17 cellular contexts compared by ENCODE assay signal in genomic region chr1:22841754-22842370, GRCh38.
DNase-seq lines count a peak whose midpoint lies in the region; ATAC-seq, FAIRE-seq and TF ChIP-seq lines count a peak whose summit lies in the region.
"Had no signal": no experiment of that assay in that cellular context is flagged by ENCODE, and none has a peak within 500 bp of the region (broad histone marks: within the 10 kb centered on the region; RNA-seq: fewer than 3 reads in every experiment).

No MANE protein-coding gene starts in this region.

- DNase-seq in NCI-H1105 (lab: John Stamatoyannopoulos, UW), result peak; percentile 46
- DNase-seq in kidney, result peak; percentile 35
- peak in 1 of 2 donors; percentile 86 for DNase-seq in aorta
- DNase-seq in SW480 (ENCODE audit: low spot score), result no peak
- DNase-seq in SK-N-DZ (ENCODE audit: low spot score), result no peak
- DNase-seq: activated B cell treated with CpG ODN at 0.5 μM for 24 hours; activated naive CD8-positive, alpha-beta T cell treated with anti-CD3 and anti-CD28 coated beads, Interleukin-2, amount 50 U/mL, for 24 hours; DMS79 treated with DMSO at 0.1 percent for 48 hours; glutamatergic neuron; T-helper 17 cell; transverse colon had no signal

- H3K27me3 ChIP-seq in ectodermal cell (ENCODE audit: control insufficient read depth, insufficient read depth, low read length, poor library complexity, severe bottlenecking) (no peaks in the 10 kb centered on the region), aorta (ENCODE audit: control insufficient read depth in 1 of 2, insufficient read depth in 2 of 2, low read length in 1 of 2) (peaks cover 0 to 2% of the 10 kb centered on the region in 2 donors)
- H3K27me3 ChIP-seq: transverse colon had no signal

- 79 to 80% methylated on average over 15 of the region's 15 CpGs for WGBS in ectodermal cell, 2 experiments
- WGBS in aorta, 2 donors, result 8 to 9% methylated on average over 15 of the region's 15 CpGs

- H3K36me3 ChIP-seq in ectodermal cell (ENCODE audit: control insufficient read depth, insufficient read depth, low read length), result no peaks in the 10 kb centered on the region
- H3K36me3 ChIP-seq in kidney (ENCODE audit: control insufficient read depth in 1 of 2, insufficient read depth in 2 of 2, low read length in 2 of 2), result no peaks in the 10 kb centered on the region
- H3K36me3 ChIP-seq in aorta (ENCODE audit: control insufficient read depth in 1 of 2, insufficient read depth in 2 of 2, low read length in 1 of 2), result no peaks in the 10 kb centered on the region
- H3K36me3 ChIP-seq: transverse colon had no signal

- H3K27ac ChIP-seq in ectodermal cell (ENCODE audit: insufficient read depth, low read depth, low read length, poor library complexity, severe bottlenecking), result peak overlapping the region; percentile 26
- no peak overlapping the region for H3K27ac ChIP-seq in kidney (ENCODE audit: low read depth in 2 of 2, low read length in 2 of 2)
- H3K27ac ChIP-seq in aorta (ENCODE audit: low read depth in 1 of 2, low read length in 2 of 2), result no peak overlapping the region
- H3K27ac ChIP-seq: transverse colon had no signal

- FAIRE-seq in kidney (lab: Jason Lieb, UNC), result no peak
- FAIRE-seq: colon, keratinocyte had no signal

- no peaks in the 10 kb centered on the region for H3K9me3 ChIP-seq in ectodermal cell (ENCODE audit: control insufficient read depth, low read length)
- no peaks in the 10 kb centered on the region for H3K9me3 ChIP-seq in kidney (ENCODE audit: control insufficient read depth in 1 of 2, low read length in 2 of 2)
- H3K9me3 ChIP-seq in aorta (ENCODE audit: control insufficient read depth, low read length), result no peaks in the 10 kb centered on the region
- H3K9me3 ChIP-seq: mucosa of descending colon, transverse colon had no signal

- ATAC-seq in aorta (ENCODE audit: low FRiP score) (peak; percentile 59), HG03025 (IDR thresholded peaks at IDR 0.05; ENCODE audit: low FRiP score, unreplicated experiment) (no peak)
- ATAC-seq: activated naive CD8-positive, alpha-beta T cell treated with anti-CD3 and anti-CD28 coated beads, Interleukin-2, amount 50 U/mL, for 24 hours; activated T-helper 17 cell treated with anti-CD3 and anti-CD28 coated beads, Interleukin-2, amount 50 U/mL, for 72 hours; mucosa of descending colon; T-helper 17 cell had no signal

- no peak for TF ChIP-seq CTCF in kidney (IDR thresholded peaks at IDR 0.05; ENCODE audit: borderline replicate concordance, extremely low read depth, insufficient read depth)

- intact Hi-C loops in kidney (cut with DNase I) (no loop called here), aorta (cut with DNase I) (no loop called here)

- H3K4me1 ChIP-seq in ectodermal cell (ENCODE audit: control insufficient read depth, insufficient read depth, low read length), result peaks cover 29% of the 10 kb centered on the region
- H3K4me1 ChIP-seq in kidney (ENCODE audit: control insufficient read depth in 1 of 2, insufficient read depth in 1 of 2, low read depth in 1 of 2, low read length in 2 of 2), result no peaks in the 10 kb centered on the region
- no peaks in the 10 kb centered on the region for H3K4me1 ChIP-seq in aorta (ENCODE audit: control insufficient read depth in 1 of 2, insufficient read depth in 2 of 2, low read length in 2 of 2)

- H3K4me3 ChIP-seq in ectodermal cell (ENCODE audit: insufficient read depth, low read depth, low read length) (no peak overlapping the region), kidney (ENCODE audit: low read length in 2 of 2) (no peak overlapping the region), aorta (ENCODE audit: low read length in 2 of 2) (no peak overlapping the region)
- H3K4me3 ChIP-seq: mucosa of descending colon, transverse colon had no signal

- no peak overlapping the region for H3K9ac ChIP-seq in kidney (ENCODE audit: low read length in 2 of 2)

Comparison
In these comparisons a context has a peak if more than half of its experiments do, and no peak if none do; other contexts are left out.
1. DNase-seq: peak in NCI-H1105 (single experiment) and kidney (single experiment); none in SW480 (single experiment) and SK-N-DZ (single experiment).